10 cellular contexts compared by ENCODE assay signal in genomic region chr15:80489030-80489594, GRCh38.
DNase-seq lines count a peak whose midpoint lies in the region; ATAC-seq and TF ChIP-seq lines count a peak whose summit lies in the region.
"Had no signal": no experiment of that assay in that cellular context is flagged by ENCODE, and none has a peak within 500 bp of the region (broad histone marks: within the 10 kb centered on the region; RNA-seq: fewer than 3 reads in every experiment).

No MANE protein-coding gene starts in this region.

- ATAC-seq in HG02759 (IDR thresholded peaks at IDR 0.05; ENCODE audit: unreplicated experiment), result no peak

- H3K27me3 Mint-ChIP-seq in CD8-positive, alpha-beta memory T cell, result peaks cover 0 to 5% of the 10 kb centered on the region in 2 donors

- no peaks in the 10 kb centered on the region for H3K36me3 Mint-ChIP-seq in CD8-positive, alpha-beta memory T cell

- no peak overlapping the region for H2AFZ ChIP-seq in osteoblast (ENCODE audit: low read length)

- POLR2A ChIA-PET in CD8-positive, alpha-beta memory T cell (lab: Charles Lee), result no interaction called here

- no peaks in the 10 kb centered on the region for H3K4me1 Mint-ChIP-seq in CD8-positive, alpha-beta memory T cell

- H3K36me3 ChIP-seq in osteoblast (ENCODE audit: insufficient read depth, low read length) (no peaks in the 10 kb centered on the region), H7 (replicated peaks; ENCODE audit: control insufficient read depth, insufficient read depth, low read length) (no peaks in the 10 kb centered on the region), WERI-Rb-1 (no peaks in the 10 kb centered on the region)
- no peaks in the 10 kb centered on the region for H3K36me3 ChIP-seq in CD8-positive, alpha-beta memory T cell (ENCODE audit: insufficient read depth, low read length)

- CTCF ChIA-PET in CD8-positive, alpha-beta memory T cell (lab: Charles Lee), result interaction anchor here (1.3 kb wide), 1 partner anchor 481 kb away, joined by 5 read pairs; no protein-coding TSS in a partner anchor

- H3K27ac Mint-ChIP-seq in CD8-positive, alpha-beta memory T cell, result no peak overlapping the region

- DNase-seq in AG08396 (ENCODE audit: low spot score) (peak; percentile 52), NCI-H2227 treated with DMSO at 0.1 percent for 48 hours (lab: John Stamatoyannopoulos, UW) (peak; percentile 22), epithelial cell of esophagus (ENCODE audit: low read depth) (peak; percentile 48), osteoblast (ENCODE audit: insufficient read length, low spot score, missing footprints) (peak; percentile 90), H7 (no peak), WERI-Rb-1 (no peak)
- DNase-seq in CD8-positive, alpha-beta memory T cell, result no peak
- DNase-seq: activated T-cell treated with anti-CD3 and anti-CD28 coated beads, Interleukin-2, amount 50 U/mL, for 1 hour had no signal

- TF ChIP-seq CTCF in epithelial cell of esophagus (IDR thresholded peaks at IDR 0.05; ENCODE audit: insufficient read depth, low read depth, low read length, missing control alignments) (no peak), osteoblast (IDR thresholded peaks at IDR 0.05; ENCODE audit: extremely low read depth, low read depth, low read length) (no peak), WERI-Rb-1 (IDR thresholded peaks at IDR 0.05; ENCODE audit: low read depth, low read length) (no peak)

- no peaks in the 10 kb centered on the region for H3K79me2 ChIP-seq in osteoblast (ENCODE audit: insufficient read depth, low read length)

- H3K4me3 Mint-ChIP-seq in CD8-positive, alpha-beta memory T cell, result no peak overlapping the region

- H4K20me1 ChIP-seq in osteoblast (ENCODE audit: insufficient read depth, low read length), result no peaks in the 10 kb centered on the region

- peak overlapping the region; percentile 92 for H3K27ac ChIP-seq in osteoblast (ENCODE audit: low read depth, low read length)
- H3K27ac ChIP-seq in CD8-positive, alpha-beta memory T cell (ENCODE audit: low read depth, low read length), result no peak overlapping the region
- no peak overlapping the region for H3K27ac ChIP-seq in WERI-Rb-1
- H3K27ac ChIP-seq: epithelial cell of prostate had no signal

- H3K4me3 ChIP-seq in epithelial cell of esophagus (ENCODE audit: low read length) (no peak overlapping the region), osteoblast (ENCODE audit: insufficient read depth, low read length) (no peak overlapping the region), H7 (ENCODE audit: insufficient read depth, low read depth, low read length) (no peak overlapping the region), WERI-Rb-1 (ENCODE audit: low read depth, low read length) (no peak overlapping the region)
- no peak overlapping the region for H3K4me3 ChIP-seq in CD8-positive, alpha-beta memory T cell (ENCODE audit: low read length)

- H3K9me3 Mint-ChIP-seq in CD8-positive, alpha-beta memory T cell, result no peaks in the 10 kb centered on the region

- H3K9me3 ChIP-seq in osteoblast (ENCODE audit: low read depth, low read length), result no peaks in the 10 kb centered on the region
- no peaks in the 10 kb centered on the region for H3K9me3 ChIP-seq in CD8-positive, alpha-beta memory T cell (ENCODE audit: low read length)
- no peaks in the 10 kb centered on the region for H3K9me3 ChIP-seq in WERI-Rb-1 (ENCODE audit: severe bottlenecking)

- H3K4me2 ChIP-seq in osteoblast (ENCODE audit: insufficient read depth, low read length), result peak overlapping the region; percentile 7

- peaks cover 36% of the 10 kb centered on the region for H3K4me1 ChIP-seq in osteoblast (ENCODE audit: insufficient read depth, low read length)
- H3K4me1 ChIP-seq in CD8-positive, alpha-beta memory T cell (ENCODE audit: insufficient read depth, low read length), result no peaks in the 10 kb centered on the region

- H3K27me3 ChIP-seq in osteoblast (ENCODE audit: insufficient read depth, low read length) (no peaks in the 10 kb centered on the region), H7 (ENCODE audit: control insufficient read depth, insufficient read depth, low read length) (no peaks in the 10 kb centered on the region), WERI-Rb-1 (ENCODE audit: insufficient read depth, low read depth, severe bottlenecking) (no peaks in the 10 kb centered on the region)
- no peaks in the 10 kb centered on the region for H3K27me3 ChIP-seq in CD8-positive, alpha-beta memory T cell (ENCODE audit: insufficient read depth, low read length, poor library complexity, severe bottlenecking)

Comparison
In these comparisons a context has a peak if more than half of its experiments do, and no peak if none do; other contexts are left out.
1. DNase-seq: peak in AG08396 (single experiment), NCI-H2227 treated with DMSO at 0.1 percent for 48 hours (single experiment), epithelial cell of esophagus (single experiment) and osteoblast (single experiment); none in H7 (single experiment), CD8-positive, alpha-beta memory T cell (0 of 5) and WERI-Rb-1 (single experiment).